1 cellular context compared by ENCODE assay signal in the genomic region with DNA sequence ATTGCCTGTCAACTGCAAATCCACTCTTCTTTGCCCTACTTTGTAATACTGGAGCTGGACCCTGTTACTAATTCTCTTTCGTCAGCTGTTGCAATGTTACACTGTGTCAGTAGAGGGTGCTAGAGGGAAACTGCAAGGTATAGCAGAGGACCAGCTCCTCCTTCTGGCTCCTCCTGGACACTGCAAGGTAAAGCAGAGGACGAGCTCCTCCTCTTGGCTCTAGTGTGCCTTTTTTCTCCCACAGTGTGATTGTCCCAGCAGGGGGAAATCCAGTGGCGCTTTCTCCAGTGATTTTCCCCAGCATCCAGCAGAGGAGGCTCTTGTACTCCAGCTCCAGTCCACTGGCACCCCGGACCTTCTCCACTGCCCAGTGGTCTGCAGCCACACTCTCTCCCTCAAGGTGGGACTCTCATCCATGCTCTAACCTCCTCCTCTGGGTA.
TF ChIP-seq lines count a peak whose summit lies in the region.

No MANE protein-coding gene starts in this region.

TF ChIP-seq in HepG2, 621 proteins besides CTCF, POLR2A, EP300 and RAD21 (continued from another document and continues in another):
- TF ChIP-seq, protein P1, sequence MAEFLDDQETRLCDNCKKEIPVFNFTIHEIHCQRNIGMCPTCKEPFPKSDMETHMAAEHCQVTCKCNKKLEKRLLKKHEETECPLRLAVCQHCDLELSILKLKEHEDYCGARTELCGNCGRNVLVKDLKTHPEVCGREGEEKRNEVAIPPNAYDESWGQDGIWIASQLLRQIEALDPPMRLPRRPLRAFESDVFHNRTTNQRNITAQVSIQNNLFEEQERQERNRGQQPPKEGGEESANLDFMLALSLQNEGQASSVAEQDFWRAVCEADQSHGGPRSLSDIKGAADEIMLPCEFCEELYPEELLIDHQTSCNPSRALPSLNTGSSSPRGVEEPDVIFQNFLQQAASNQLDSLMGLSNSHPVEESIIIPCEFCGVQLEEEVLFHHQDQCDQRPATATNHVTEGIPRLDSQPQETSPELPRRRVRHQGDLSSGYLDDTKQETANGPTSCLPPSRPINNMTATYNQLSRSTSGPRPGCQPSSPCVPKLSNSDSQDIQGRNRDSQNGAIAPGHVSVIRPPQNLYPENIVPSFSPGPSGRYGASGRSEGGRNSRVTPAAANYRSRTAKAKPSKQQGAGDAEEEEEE (CRISPR knock-in tag; IDR thresholded peaks at IDR 0.05; ENCODE audit: borderline replicate concordance) = no peak
- TF ChIP-seq MTA1 (CRISPR knock-in tag; IDR thresholded peaks at IDR 0.05; ENCODE audit: borderline replicate concordance) (no peak), SMARCC2 (IDR thresholded peaks at IDR 0.05) (peak; percentile 23; the same call in 1 of the 2 replicates), RFX5 (IDR thresholded peaks at IDR 0.05; ENCODE audit: low read depth, low read length) (no peak), REPIN1 (CRISPR knock-in tag; IDR thresholded peaks at IDR 0.05; ENCODE audit: borderline replicate concordance, low read depth) (peak; percentile 88), ZSCAN9 (CRISPR knock-in tag; IDR thresholded peaks at IDR 0.05; ENCODE audit: borderline replicate concordance) (0 out of 2 replicates have a peak, but pooled peaks have one; percentile 59), NR3C1 (CRISPR knock-in tag; IDR thresholded peaks at IDR 0.05) (no peak), STAG1 (CRISPR knock-in tag; IDR thresholded peaks at IDR 0.05) (peak; percentile 88), RFX3 (CRISPR knock-in tag; IDR thresholded peaks at IDR 0.05) (no peak), SP2 (CRISPR knock-in tag; IDR thresholded peaks at IDR 0.05) (no peak), KMT2B (CRISPR knock-in tag; IDR thresholded peaks at IDR 0.05) (0 out of 2 replicates have a peak, but pooled peaks have one; percentile 28), ZNF253 (CRISPR knock-in tag; IDR thresholded peaks at IDR 0.05; ENCODE audit: borderline replicate concordance) (no peak), SUZ12 (IDR thresholded peaks at IDR 0.05; ENCODE audit: low read depth, low read length) (no peak), ZNF883 (CRISPR knock-in tag; IDR thresholded peaks at IDR 0.05; ENCODE audit: not compliant biosample characterization) (no peak), SIN3A (IDR thresholded peaks at IDR 0.05; ENCODE audit: borderline replicate concordance, low read depth, low read length) (no peak), GATAD2A (CRISPR knock-in tag; IDR thresholded peaks at IDR 0.05) (peak; percentile 75), ZFY (CRISPR knock-in tag; IDR thresholded peaks at IDR 0.05) (no peak), SIX1 (CRISPR knock-in tag; IDR thresholded peaks at IDR 0.05; ENCODE audit: borderline replicate concordance) (peak; percentile 68; the same call in 1 of the 2 replicates), ARID2 (CRISPR knock-in tag; IDR thresholded peaks at IDR 0.05; ENCODE audit: borderline replicate concordance) (no peak; the same call in 1 of the 2 replicates), SRSF4 (IDR thresholded peaks at IDR 0.05; ENCODE audit: low read depth, low read length, poor library complexity, severe bottlenecking) (no peak), NFYC (CRISPR knock-in tag; IDR thresholded peaks at IDR 0.05) (no peak), KDM2A (CRISPR knock-in tag; IDR thresholded peaks at IDR 0.05; ENCODE audit: borderline replicate concordance, low read depth) (peak; percentile 65; the same call in 1 of the 2 replicates), ZNF792 (CRISPR knock-in tag; IDR thresholded peaks at IDR 0.05) (no peak), SALL1 (CRISPR knock-in tag; IDR thresholded peaks at IDR 0.05) (peak; percentile 39; the same call in 1 of the 2 replicates), NFATC3 (CRISPR knock-in tag; IDR thresholded peaks at IDR 0.05) (no peak), ARHGAP35 (CRISPR knock-in tag; IDR thresholded peaks at IDR 0.05; ENCODE audit: borderline replicate concordance) (no peak), HOXA3 (CRISPR knock-in tag; IDR thresholded peaks at IDR 0.05) (peak; percentile 47; the same call in 1 of the 2 replicates), GABPB1 (CRISPR knock-in tag; IDR thresholded peaks at IDR 0.05) (peak; percentile 48; the same call in 1 of the 2 replicates), ZNF251 (CRISPR knock-in tag; IDR thresholded peaks at IDR 0.05) (no peak), KDM3A (CRISPR knock-in tag; IDR thresholded peaks at IDR 0.05; ENCODE audit: low read depth) (peak; percentile 70; the same call in 1 of the 2 replicates), ZNF572 (CRISPR knock-in tag; IDR thresholded peaks at IDR 0.05) (no peak), RCOR2 (CRISPR knock-in tag; IDR thresholded peaks at IDR 0.05) (no peak), POLR2AphosphoS2 (IDR thresholded peaks at IDR 0.05; ENCODE audit: low read depth, low read length) (no peak), RORA (CRISPR knock-in tag; IDR thresholded peaks at IDR 0.05) (no peak), GABPA (IDR thresholded peaks at IDR 0.05; ENCODE audit: low read depth, low read length) (no peak), GABPA (CRISPR knock-in tag; IDR thresholded peaks at IDR 0.05; ENCODE audit: low read depth) (peak; percentile 31; the same call in 1 of the 2 replicates), ASH2L (IDR thresholded peaks at IDR 0.05; ENCODE audit: insufficient read length, low read depth, low read length) (peak; percentile 26), MAF1 (CRISPR knock-in tag; IDR thresholded peaks at IDR 0.05; ENCODE audit: borderline replicate concordance) (no peak), DNMT1 (CRISPR knock-in tag; IDR thresholded peaks at IDR 0.05) (0 out of 2 replicates have a peak, but pooled peaks have one; percentile 35), REXO4 (CRISPR knock-in tag; IDR thresholded peaks at IDR 0.05; ENCODE audit: borderline replicate concordance) (no peak), TGIF2 (CRISPR knock-in tag; IDR thresholded peaks at IDR 0.05) (no peak), GTF2F1 (IDR thresholded peaks at IDR 0.05; ENCODE audit: low read length) (no peak)
- TF ChIP-seq, protein P2, sequence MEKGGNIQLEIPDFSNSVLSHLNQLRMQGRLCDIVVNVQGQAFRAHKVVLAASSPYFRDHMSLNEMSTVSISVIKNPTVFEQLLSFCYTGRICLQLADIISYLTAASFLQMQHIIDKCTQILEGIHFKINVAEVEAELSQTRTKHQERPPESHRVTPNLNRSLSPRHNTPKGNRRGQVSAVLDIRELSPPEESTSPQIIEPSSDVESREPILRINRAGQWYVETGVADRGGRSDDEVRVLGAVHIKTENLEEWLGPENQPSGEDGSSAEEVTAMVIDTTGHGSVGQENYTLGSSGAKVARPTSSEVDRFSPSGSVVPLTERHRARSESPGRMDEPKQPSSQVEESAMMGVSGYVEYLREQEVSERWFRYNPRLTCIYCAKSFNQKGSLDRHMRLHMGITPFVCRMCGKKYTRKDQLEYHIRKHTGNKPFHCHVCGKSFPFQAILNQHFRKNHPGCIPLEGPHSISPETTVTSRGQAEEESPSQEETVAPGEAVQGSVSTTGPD (CRISPR knock-in tag; IDR thresholded peaks at IDR 0.05) = no peak
- TF ChIP-seq, protein P3, sequence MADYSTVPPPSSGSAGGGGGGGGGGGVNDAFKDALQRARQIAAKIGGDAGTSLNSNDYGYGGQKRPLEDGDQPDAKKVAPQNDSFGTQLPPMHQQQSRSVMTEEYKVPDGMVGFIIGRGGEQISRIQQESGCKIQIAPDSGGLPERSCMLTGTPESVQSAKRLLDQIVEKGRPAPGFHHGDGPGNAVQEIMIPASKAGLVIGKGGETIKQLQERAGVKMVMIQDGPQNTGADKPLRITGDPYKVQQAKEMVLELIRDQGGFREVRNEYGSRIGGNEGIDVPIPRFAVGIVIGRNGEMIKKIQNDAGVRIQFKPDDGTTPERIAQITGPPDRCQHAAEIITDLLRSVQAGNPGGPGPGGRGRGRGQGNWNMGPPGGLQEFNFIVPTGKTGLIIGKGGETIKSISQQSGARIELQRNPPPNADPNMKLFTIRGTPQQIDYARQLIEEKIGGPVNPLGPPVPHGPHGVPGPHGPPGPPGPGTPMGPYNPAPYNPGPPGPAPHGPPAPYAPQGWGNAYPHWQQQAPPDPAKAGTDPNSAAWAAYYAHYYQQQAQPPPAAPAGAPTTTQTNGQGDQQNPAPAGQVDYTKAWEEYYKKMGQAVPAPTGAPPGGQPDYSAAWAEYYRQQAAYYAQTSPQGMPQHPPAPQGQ (CRISPR knock-in tag; IDR thresholded peaks at IDR 0.05; ENCODE audit: borderline replicate concordance) = no peak
- TF ChIP-seq, protein P4, sequence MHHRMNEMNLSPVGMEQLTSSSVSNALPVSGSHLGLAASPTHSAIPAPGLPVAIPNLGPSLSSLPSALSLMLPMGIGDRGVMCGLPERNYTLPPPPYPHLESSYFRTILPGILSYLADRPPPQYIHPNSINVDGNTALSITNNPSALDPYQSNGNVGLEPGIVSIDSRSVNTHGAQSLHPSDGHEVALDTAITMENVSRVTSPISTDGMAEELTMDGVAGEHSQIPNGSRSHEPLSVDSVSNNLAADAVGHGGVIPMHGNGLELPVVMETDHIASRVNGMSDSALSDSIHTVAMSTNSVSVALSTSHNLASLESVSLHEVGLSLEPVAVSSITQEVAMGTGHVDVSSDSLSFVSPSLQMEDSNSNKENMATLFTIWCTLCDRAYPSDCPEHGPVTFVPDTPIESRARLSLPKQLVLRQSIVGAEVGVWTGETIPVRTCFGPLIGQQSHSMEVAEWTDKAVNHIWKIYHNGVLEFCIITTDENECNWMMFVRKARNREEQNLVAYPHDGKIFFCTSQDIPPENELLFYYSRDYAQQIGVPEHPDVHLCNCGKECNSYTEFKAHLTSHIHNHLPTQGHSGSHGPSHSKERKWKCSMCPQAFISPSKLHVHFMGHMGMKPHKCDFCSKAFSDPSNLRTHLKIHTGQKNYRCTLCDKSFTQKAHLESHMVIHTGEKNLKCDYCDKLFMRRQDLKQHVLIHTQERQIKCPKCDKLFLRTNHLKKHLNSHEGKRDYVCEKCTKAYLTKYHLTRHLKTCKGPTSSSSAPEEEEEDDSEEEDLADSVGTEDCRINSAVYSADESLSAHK (CRISPR knock-in tag; IDR thresholded peaks at IDR 0.05; ENCODE audit: borderline replicate concordance) = no peak
- TF ChIP-seq, protein P5, sequence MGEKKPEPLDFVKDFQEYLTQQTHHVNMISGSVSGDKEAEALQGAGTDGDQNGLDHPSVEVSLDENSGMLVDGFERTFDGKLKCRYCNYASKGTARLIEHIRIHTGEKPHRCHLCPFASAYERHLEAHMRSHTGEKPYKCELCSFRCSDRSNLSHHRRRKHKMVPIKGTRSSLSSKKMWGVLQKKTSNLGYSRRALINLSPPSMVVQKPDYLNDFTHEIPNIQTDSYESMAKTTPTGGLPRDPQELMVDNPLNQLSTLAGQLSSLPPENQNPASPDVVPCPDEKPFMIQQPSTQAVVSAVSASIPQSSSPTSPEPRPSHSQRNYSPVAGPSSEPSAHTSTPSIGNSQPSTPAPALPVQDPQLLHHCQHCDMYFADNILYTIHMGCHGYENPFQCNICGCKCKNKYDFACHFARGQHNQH (CRISPR knock-in tag; IDR thresholded peaks at IDR 0.05) = peak; percentile 89; the same call in 1 of the 2 replicates
- TF ChIP-seq, protein P6, sequence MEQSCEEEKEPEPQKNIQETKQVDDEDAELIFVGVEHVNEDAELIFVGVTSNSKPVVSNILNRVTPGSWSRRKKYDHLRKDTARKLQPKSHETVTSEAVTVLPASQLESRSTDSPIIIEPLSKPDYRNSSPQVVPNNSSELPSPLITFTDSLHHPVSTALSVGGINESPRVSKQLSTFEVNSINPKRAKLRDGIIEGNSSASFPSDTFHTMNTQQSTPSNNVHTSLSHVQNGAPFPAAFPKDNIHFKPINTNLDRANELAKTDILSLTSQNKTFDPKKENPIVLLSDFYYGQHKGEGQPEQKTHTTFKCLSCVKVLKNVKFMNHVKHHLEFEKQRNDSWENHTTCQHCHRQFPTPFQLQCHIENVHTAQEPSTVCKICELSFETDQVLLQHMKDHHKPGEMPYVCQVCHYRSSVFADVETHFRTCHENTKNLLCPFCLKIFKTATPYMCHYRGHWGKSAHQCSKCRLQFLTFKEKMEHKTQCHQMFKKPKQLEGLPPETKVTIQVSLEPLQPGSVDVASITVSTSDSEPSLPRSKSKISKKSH (CRISPR knock-in tag; IDR thresholded peaks at IDR 0.05; ENCODE audit: borderline replicate concordance) = no peak
- TF ChIP-seq, protein P7, sequence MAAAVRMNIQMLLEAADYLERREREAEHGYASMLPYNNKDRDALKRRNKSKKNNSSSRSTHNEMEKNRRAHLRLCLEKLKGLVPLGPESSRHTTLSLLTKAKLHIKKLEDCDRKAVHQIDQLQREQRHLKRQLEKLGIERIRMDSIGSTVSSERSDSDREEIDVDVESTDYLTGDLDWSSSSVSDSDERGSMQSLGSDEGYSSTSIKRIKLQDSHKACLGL (CRISPR knock-in tag; IDR thresholded peaks at IDR 0.05) = no peak
- TF ChIP-seq, protein P8, sequence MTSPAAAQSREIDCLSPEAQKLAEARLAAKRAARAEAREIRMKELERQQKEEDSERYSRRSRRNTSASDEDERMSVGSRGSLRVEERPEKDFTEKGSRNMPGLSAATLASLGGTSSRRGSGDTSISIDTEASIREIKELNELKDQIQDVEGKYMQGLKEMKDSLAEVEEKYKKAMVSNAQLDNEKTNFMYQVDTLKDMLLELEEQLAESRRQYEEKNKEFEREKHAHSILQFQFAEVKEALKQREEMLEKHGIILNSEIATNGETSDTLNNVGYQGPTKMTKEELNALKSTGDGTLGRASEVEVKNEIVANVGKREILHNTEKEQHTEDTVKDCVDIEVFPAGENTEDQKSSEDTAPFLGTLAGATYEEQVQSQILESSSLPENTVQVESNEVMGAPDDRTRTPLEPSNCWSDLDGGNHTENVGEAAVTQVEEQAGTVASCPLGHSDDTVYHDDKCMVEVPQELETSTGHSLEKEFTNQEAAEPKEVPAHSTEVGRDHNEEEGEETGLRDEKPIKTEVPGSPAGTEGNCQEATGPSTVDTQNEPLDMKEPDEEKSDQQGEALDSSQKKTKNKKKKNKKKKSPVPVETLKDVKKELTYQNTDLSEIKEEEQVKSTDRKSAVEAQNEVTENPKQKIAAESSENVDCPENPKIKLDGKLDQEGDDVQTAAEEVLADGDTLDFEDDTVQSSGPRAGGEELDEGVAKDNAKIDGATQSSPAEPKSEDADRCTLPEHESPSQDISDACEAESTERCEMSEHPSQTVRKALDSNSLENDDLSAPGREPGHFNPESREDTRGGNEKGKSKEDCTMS (CRISPR knock-in tag; conservative IDR thresholded peaks at IDR 0.05) = no peak
- TF ChIP-seq, protein P9, sequence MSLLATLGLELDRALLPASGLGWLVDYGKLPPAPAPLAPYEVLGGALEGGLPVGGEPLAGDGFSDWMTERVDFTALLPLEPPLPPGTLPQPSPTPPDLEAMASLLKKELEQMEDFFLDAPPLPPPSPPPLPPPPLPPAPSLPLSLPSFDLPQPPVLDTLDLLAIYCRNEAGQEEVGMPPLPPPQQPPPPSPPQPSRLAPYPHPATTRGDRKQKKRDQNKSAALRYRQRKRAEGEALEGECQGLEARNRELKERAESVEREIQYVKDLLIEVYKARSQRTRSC (CRISPR knock-in tag; IDR thresholded peaks at IDR 0.05; ENCODE audit: low read depth) = no peak
- TF ChIP-seq, protein P10, sequence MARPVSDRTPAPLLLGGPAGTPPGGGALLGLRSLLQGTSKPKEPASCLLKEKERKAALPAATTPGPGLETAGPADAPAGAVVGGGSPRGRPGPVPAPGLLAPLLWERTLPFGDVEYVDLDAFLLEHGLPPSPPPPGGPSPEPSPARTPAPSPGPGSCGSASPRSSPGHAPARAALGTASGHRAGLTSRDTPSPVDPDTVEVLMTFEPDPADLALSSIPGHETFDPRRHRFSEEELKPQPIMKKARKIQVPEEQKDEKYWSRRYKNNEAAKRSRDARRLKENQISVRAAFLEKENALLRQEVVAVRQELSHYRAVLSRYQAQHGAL (CRISPR knock-in tag; IDR thresholded peaks at IDR 0.05; ENCODE audit: not compliant biosample characterization) = no peak
- TF ChIP-seq, protein P11, sequence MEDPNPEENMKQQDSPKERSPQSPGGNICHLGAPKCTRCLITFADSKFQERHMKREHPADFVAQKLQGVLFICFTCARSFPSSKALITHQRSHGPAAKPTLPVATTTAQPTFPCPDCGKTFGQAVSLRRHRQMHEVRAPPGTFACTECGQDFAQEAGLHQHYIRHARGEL (CRISPR knock-in tag; IDR thresholded peaks at IDR 0.05) = no peak
